Comparison of ENCODE assay signal across 18 cellular contexts in the genomic region with DNA sequence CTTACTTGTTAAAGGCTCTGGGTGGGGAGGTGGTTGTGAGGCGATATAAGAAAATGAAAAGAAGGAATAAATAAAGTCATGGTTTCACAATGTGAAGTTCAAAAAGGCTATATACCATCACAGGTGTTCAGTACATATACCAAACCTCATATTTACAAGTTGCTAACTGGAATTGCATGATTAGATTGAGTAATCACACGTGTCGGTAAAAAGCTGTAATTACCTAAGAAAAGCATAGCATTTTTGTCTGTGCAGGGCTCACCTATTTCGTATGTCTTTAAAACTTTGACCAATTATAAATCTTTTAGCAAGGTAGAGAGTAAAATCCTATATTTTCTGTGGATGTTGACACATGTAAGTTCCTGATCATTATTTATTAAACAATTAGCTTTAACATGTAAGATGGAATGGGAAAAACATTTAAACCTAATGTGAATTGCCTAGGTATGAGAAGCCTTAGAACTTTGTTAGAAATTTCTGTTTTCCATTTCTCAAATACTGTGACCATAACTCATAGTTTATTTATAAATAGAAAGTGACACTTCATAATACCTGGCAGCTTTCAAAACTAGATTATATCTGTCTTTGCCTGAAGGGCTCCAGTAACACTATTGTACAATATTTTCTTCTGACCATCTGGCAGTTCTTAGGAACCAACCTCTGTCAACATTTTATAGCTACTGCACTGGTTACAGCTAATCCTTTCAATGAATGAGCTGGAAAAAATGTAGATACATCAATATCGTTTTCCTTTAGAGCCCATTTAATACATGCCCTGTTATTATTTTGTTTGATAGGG.
DNase-seq lines count a peak whose midpoint lies in the region; ATAC-seq and FAIRE-seq lines count a peak whose summit lies in the region.
"Had no signal": no experiment of that assay in that cellular context is flagged by ENCODE, and none has a peak within 500 bp of the region (broad histone marks: within the 10 kb centered on the region; RNA-seq: fewer than 3 reads in every experiment).

No MANE protein-coding gene starts in this region.

- ATAC-seq in HG03139 (IDR thresholded peaks at IDR 0.05; ENCODE audit: unreplicated experiment) (peak; percentile 57), GM19035 (IDR thresholded peaks at IDR 0.05; ENCODE audit: unreplicated experiment) (no peak)
- ATAC-seq: foreskin keratinocyte, K562 had no signal

- DNase-seq in NCI-H146 (lab: John Stamatoyannopoulos, UW) = peak; percentile 24
- no peak for DNase-seq in NCI-H146 treated with DMSO at 0.1 percent for 48 hours (lab: John Stamatoyannopoulos, UW; ENCODE audit: unreplicated experiment)
- DNase-seq in NCI-H82 treated with DMSO at 0.1 percent for 48 hours (lab: John Stamatoyannopoulos, UW; ENCODE audit: unreplicated experiment) = peak; percentile 46
- no peak for DNase-seq in activated naive CD4-positive, alpha-beta T cell (lab: John Stamatoyannopoulos, UW)
- no peak for DNase-seq in amniotic stem cell (lab: John Stamatoyannopoulos, UW)
- DNase-seq: 8988T; activated B cell treated with CpG ODN at 0.5 μM for 24 hours; activated naive CD4-positive, alpha-beta T cell treated with anti-CD3 and anti-CD28 coated beads, Interleukin-2, amount 10 ng/mL, durations not matched to agents 7 days and 5 days; brain microvascular endothelial cell; effector CD8-positive, alpha-beta T cell; mesendoderm; NCI-H187 treated with DMSO at 0.1 percent for 48 hours; stimulated activated naive CD4-positive, alpha-beta T cell treated with Interleukin-2 at 50 U/mL for 16 hours had no signal

- FAIRE-seq in islet of Langerhans (lab: Jason Lieb, UNC) = peak; percentile 58
- FAIRE-seq: K562 had no signal

Comparison
In these comparisons a context has a peak if more than half of its experiments do, and no peak if none do; other contexts are left out.
1. DNase-seq: peak in NCI-H146 (single experiment) and NCI-H82 treated with DMSO at 0.1 percent for 48 hours (single experiment); none in NCI-H146 treated with DMSO at 0.1 percent for 48 hours (single experiment), activated naive CD4-positive, alpha-beta T cell (0 of 4) and amniotic stem cell (single experiment).